ENCODE assay signal across 8 cellular contexts in genomic region chr6:14542670-14543366, GRCh38.
DNase-seq lines count a peak whose midpoint lies in the region; ATAC-seq and TF ChIP-seq lines count a peak whose summit lies in the region.

No MANE protein-coding gene starts in this region.

- no peaks in the 10 kb centered on the region for H3K9me3 ChIP-seq in adipocyte (ENCODE audit: control insufficient read depth, low read length)

- no peak for ATAC-seq in GM19328 (IDR thresholded peaks at IDR 0.05; ENCODE audit: unreplicated experiment)

- H3K27me3 ChIP-seq in adipocyte (replicated peaks; ENCODE audit: control insufficient read depth, insufficient read depth, low read length): no peaks in the 10 kb centered on the region

- DNase-seq in Ammon's horn (ENCODE audit: low spot score) (peak; percentile 63), GM20000 (ENCODE audit: low spot score) (peak; percentile 38), NCI-H226 (peak; percentile 62), adipocyte (ENCODE audit: low read depth) (peak; percentile 70), cerebellar nuclear complex (lab: John Stamatoyannopoulos, UW) (no peak), SK-N-DZ (ENCODE audit: low spot score) (no peak)
- DNase-seq in stimulated activated CD4-positive, alpha-beta T cell treated with anti-CD3 and anti-CD28 coated beads, Interleukin-12 subunit alpha, Interleukin-12 subunit beta, amount 100 ng/mL, for 48 hours (ENCODE audit: low read depth in 2 of 3, low spot score in 1 of 3): peak; percentile 67 to 78 (median 74)

- no peak for TF ChIP-seq CTCF in GM20000 (IDR thresholded peaks at IDR 0.05; ENCODE audit: extremely low read depth, missing control alignments)

- H3K4me1 ChIP-seq in adipocyte (ENCODE audit: control insufficient read depth, insufficient read depth, low read length): peaks cover 14% of the 10 kb centered on the region

- H3K4me3 ChIP-seq in adipocyte (ENCODE audit: low read length): no peak overlapping the region

- H3K36me3 ChIP-seq in adipocyte (ENCODE audit: control insufficient read depth, insufficient read depth, low read length, severe bottlenecking): no peaks in the 10 kb centered on the region

- no peak overlapping the region for H3K9ac ChIP-seq in adipocyte (ENCODE audit: low read length)

Comparison
In these comparisons a context has a peak if more than half of its experiments do, and no peak if none do; other contexts are left out.
1. DNase-seq: peak in Ammon's horn (single experiment), GM20000 (single experiment), NCI-H226 (single experiment), adipocyte (single experiment) and stimulated activated CD4-positive, alpha-beta T cell treated with anti-CD3 and anti-CD28 coated beads, Interleukin-12 subunit alpha, Interleukin-12 subunit beta, amount 100 ng/mL, for 48 hours (3 of 3); none in cerebellar nuclear complex (0 of 2) and SK-N-DZ (single experiment).